Comparison of ENCODE assay signal across 9 cellular contexts in the genomic region with DNA sequence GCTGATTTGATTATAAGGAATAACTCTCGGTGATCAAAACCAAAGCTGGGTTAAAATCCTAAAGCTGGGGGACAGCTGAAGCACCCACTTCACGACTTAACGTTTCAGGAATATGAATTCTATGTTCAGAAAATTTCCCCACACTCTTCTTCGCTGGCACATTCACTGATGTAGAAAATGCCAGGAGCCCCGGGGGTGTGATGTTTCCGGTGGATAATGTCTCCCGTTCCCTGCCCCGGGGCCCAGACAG.
DNase-seq lines count a peak whose midpoint lies in the region; ATAC-seq and TF ChIP-seq lines count a peak whose summit lies in the region.
"Had no signal": no experiment of that assay in that cellular context is flagged by ENCODE, and none has a peak within 500 bp of the region (broad histone marks: within the 10 kb centered on the region; RNA-seq: fewer than 3 reads in every experiment).

No MANE protein-coding gene starts in this region.

- H3K36me3 Mint-ChIP-seq in endothelial cell (ENCODE audit: low read depth, unreplicated experiment), result no peaks in the 10 kb centered on the region
- H3K36me3 Mint-ChIP-seq in naive thymus-derived CD8-positive, alpha-beta T cell, result no peaks in the 10 kb centered on the region

- no peak for TF ChIP-seq CTCF in KMS-11 (conservative IDR thresholded peaks at IDR 0.05; ENCODE audit: low read depth, low read length)
- TF ChIP-seq CTCF in endothelial cell (IDR thresholded peaks at IDR 0.05; ENCODE audit: unreplicated experiment), result no peak

- H2AFZ ChIP-seq in KMS-11 (ENCODE audit: low read depth), result peak overlapping the region; percentile 67

- H3K9me3 Mint-ChIP-seq in endothelial cell (ENCODE audit: unreplicated experiment), result no peaks in the 10 kb centered on the region
- peaks cover 0 to 9% (median 0%) of the 10 kb centered on the region in 9 donors for H3K9me3 Mint-ChIP-seq in naive thymus-derived CD8-positive, alpha-beta T cell

- H3K27me3 Mint-ChIP-seq in endothelial cell (ENCODE audit: unreplicated experiment), result peaks cover 3% of the 10 kb centered on the region
- peaks cover 21 to 61% (median 33%) of the 10 kb centered on the region in 5 donors for H3K27me3 Mint-ChIP-seq in naive thymus-derived CD8-positive, alpha-beta T cell

- 0 out of 2 replicates have a peak, but pooled peaks cover 4% of the 10 kb centered on the region for H3K27me3 ChIP-seq in KMS-11 (ENCODE audit: insufficient read depth, low read depth)

- H3K4me2 ChIP-seq in KMS-11, result peak overlapping the region; percentile 48

- no peaks in the 10 kb centered on the region for H4K20me1 ChIP-seq in KMS-11 (ENCODE audit: insufficient read depth)

- H3K27ac Mint-ChIP-seq in endothelial cell (ENCODE audit: unreplicated experiment), result peak overlapping the region; percentile 14
- peak overlapping the region in 1 of 10 donors; percentile 51 for H3K27ac Mint-ChIP-seq in naive thymus-derived CD8-positive, alpha-beta T cell

- ATAC-seq in naive thymus-derived CD8-positive, alpha-beta T cell, result no peak
- ATAC-seq in HG03196 (IDR thresholded peaks at IDR 0.05; ENCODE audit: unreplicated experiment), result no peak

- H3K4me1 ChIP-seq in KMS-11 (ENCODE audit: low read depth, poor library complexity, severe bottlenecking), result no peaks in the 10 kb centered on the region

- no peak overlapping the region for H3K4me3 ChIP-seq in KMS-11 (IDR thresholded peaks at IDR 0.05; ENCODE audit: insufficient read depth, low read depth, low read length)

- H3K9ac ChIP-seq in KMS-11, result peak overlapping the region; percentile 1; the same call in 1 of the 2 replicates

- H3K36me3 ChIP-seq in KMS-11 (ENCODE audit: insufficient read depth), result no peaks in the 10 kb centered on the region

- H3K27ac ChIP-seq in KMS-11, result no peak overlapping the region

- peak overlapping the region; percentile 91 for H3K4me3 Mint-ChIP-seq in endothelial cell (ENCODE audit: unreplicated experiment)
- H3K4me3 Mint-ChIP-seq in naive thymus-derived CD8-positive, alpha-beta T cell, result peak overlapping the region; percentile 25 to 82 (median 56)

- DNase-seq in AG20443 (ENCODE audit: low spot score) (peak; percentile 43), endothelial cell (ENCODE audit: low spot score) (no peak), NCI-H2196 treated with DMSO at 0.1 percent for 48 hours (lab: John Stamatoyannopoulos, UW; ENCODE audit: unreplicated experiment) (no peak), NCI-H226 (no peak), NCI-H128 (lab: John Stamatoyannopoulos, UW; ENCODE audit: unreplicated experiment) (no peak)
- DNase-seq in naive thymus-derived CD8-positive, alpha-beta T cell, result no peak
- DNase-seq: amniotic stem cell had no signal

- no peaks in the 10 kb centered on the region for H3K79me2 ChIP-seq in KMS-11 (ENCODE audit: insufficient read depth, low read depth)

- POLR2A ChIA-PET in naive thymus-derived CD8-positive, alpha-beta T cell (lab: Charles Lee), result no interaction called here

- peaks cover 24% of the 10 kb centered on the region for H3K4me1 Mint-ChIP-seq in endothelial cell (ENCODE audit: unreplicated experiment)
- peaks cover 0 to 32% (median 16%) of the 10 kb centered on the region in 4 donors for H3K4me1 Mint-ChIP-seq in naive thymus-derived CD8-positive, alpha-beta T cell
